ENCODE assay signal across 1 cellular context in genomic region chr22:24367841-24368240, GRCh38.
TF ChIP-seq lines count a peak whose summit lies in the region.

No MANE protein-coding gene starts in this region.

TF ChIP-seq in SK-N-SH treated with all-trans-retinoic acid at 6 μM for 48 hours, 23 proteins besides CTCF, POLR2A, EP300 and RAD21 (continued from another document):
- TF ChIP-seq ZNF70 (CRISPR knock-in tag; IDR thresholded peaks at IDR 0.05) (no peak), SNAI2 (CRISPR knock-in tag; IDR thresholded peaks at IDR 0.05) (no peak), ZFP30 (CRISPR knock-in tag; IDR thresholded peaks at IDR 0.05) (no peak), ZNF8 (CRISPR knock-in tag; IDR thresholded peaks at IDR 0.05) (no peak), ZFP3 (CRISPR knock-in tag; IDR thresholded peaks at IDR 0.05) (no peak), TSHZ2 (CRISPR knock-in tag; IDR thresholded peaks at IDR 0.05) (no peak), ESRRG (CRISPR knock-in tag; IDR thresholded peaks at IDR 0.05) (no peak), OSR1 (CRISPR knock-in tag; IDR thresholded peaks at IDR 0.05) (no peak), CSDC2 (CRISPR knock-in tag; IDR thresholded peaks at IDR 0.05) (no peak), PPARA (CRISPR knock-in tag; IDR thresholded peaks at IDR 0.05; ENCODE audit: borderline replicate concordance) (no peak)
